2 cellular contexts compared by ENCODE assay signal in the genomic region with DNA sequence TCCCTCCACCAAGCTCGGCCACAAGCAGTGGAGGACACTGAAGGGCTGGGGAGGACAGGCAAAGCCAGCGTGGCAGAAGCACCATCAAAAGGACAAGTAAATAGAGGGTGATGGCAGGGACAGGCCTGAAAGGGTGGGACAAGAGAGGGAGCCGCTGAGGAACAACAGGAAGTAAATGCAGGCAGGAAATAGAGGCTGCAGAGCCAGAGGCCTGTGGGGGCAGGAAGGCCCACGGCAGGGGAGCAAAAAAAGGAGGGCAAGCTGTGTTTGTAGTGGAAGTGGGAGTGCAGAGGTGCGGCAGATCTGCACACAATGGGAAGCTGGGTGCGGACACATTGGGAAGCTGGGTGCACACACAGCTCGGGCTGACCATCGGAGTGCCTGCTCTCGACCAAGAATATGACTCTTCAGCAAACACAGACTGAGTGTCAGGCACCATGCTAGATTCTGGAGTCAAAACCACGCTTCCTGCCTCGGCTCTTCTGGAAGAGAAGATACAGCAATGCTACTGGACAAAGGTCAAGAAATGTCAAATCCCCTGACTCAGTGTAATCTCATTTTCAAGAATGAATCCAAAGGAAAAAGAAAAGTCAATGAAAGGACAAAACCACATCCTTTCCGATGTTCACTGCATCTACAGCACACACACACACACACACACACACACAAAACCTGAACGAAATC.
TF ChIP-seq lines count a peak whose summit lies in the region.

No MANE protein-coding gene starts in this region.

TF ChIP-seq in IMR-90, 13 proteins besides CTCF, POLR2A, EP300 and RAD21:
- no peak for TF ChIP-seq FOS (IDR thresholded peaks at IDR 0.05; ENCODE audit: low read depth, low read length)
- TF ChIP-seq RCOR1 (IDR thresholded peaks at IDR 0.05; ENCODE audit: insufficient replicate concordance, low read length): no peak
- TF ChIP-seq, protein P1, sequence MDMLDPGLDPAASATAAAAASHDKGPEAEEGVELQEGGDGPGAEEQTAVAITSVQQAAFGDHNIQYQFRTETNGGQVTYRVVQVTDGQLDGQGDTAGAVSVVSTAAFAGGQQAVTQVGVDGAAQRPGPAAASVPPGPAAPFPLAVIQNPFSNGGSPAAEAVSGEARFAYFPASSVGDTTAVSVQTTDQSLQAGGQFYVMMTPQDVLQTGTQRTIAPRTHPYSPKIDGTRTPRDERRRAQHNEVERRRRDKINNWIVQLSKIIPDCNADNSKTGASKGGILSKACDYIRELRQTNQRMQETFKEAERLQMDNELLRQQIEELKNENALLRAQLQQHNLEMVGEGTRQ (IDR thresholded peaks at IDR 0.05; ENCODE audit: low read depth, low read length): no peak
- no peak for TF ChIP-seq MXI1 (IDR thresholded peaks at IDR 0.05; ENCODE audit: borderline replicate concordance, low read depth, low read length)
- TF ChIP-seq BHLHE40 (IDR thresholded peaks at IDR 0.05; ENCODE audit: low read depth, low read length): no peak
- no peak for TF ChIP-seq MAFK (IDR thresholded peaks at IDR 0.05; ENCODE audit: low read depth, low read length)
- no peak for TF ChIP-seq RFX5 (IDR thresholded peaks at IDR 0.05; ENCODE audit: low read depth, low read length)
- TF ChIP-seq CEBPB (IDR thresholded peaks at IDR 0.05; ENCODE audit: low read depth, low read length): no peak
- TF ChIP-seq CHD1 (IDR thresholded peaks at IDR 0.05; ENCODE audit: low read depth, low read length): no peak
- TF ChIP-seq NFE2L2 (IDR thresholded peaks at IDR 0.05; ENCODE audit: low read depth, low read length): no peak
- no peak for TF ChIP-seq SMC3 (IDR thresholded peaks at IDR 0.05; ENCODE audit: low read depth, low read length)
- TF ChIP-seq MAZ (IDR thresholded peaks at IDR 0.05; ENCODE audit: borderline replicate concordance, low read depth, low read length): no peak
- TF ChIP-seq, protein P2, sequence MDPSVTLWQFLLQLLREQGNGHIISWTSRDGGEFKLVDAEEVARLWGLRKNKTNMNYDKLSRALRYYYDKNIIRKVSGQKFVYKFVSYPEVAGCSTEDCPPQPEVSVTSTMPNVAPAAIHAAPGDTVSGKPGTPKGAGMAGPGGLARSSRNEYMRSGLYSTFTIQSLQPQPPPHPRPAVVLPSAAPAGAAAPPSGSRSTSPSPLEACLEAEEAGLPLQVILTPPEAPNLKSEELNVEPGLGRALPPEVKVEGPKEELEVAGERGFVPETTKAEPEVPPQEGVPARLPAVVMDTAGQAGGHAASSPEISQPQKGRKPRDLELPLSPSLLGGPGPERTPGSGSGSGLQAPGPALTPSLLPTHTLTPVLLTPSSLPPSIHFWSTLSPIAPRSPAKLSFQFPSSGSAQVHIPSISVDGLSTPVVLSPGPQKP (IDR thresholded peaks at IDR 0.05; ENCODE audit: borderline replicate concordance, low read depth, low read length): no peak
TF ChIP-seq in IMR-90: peak in this region for 0.

TF ChIP-seq in GM12891, 5 proteins besides CTCF, POLR2A, EP300 and RAD21:
- TF ChIP-seq POU2F2 (IDR thresholded peaks at IDR 0.05; ENCODE audit: low read depth, low read length) (no peak), POLR2AphosphoS5 (IDR thresholded peaks at IDR 0.05; ENCODE audit: low read depth, low read length) (no peak), PAX5 (IDR thresholded peaks at IDR 0.05; ENCODE audit: insufficient read depth, low read length, severe bottlenecking) (no peak), SPI1 (IDR thresholded peaks at IDR 0.05; ENCODE audit: low read depth, low read length) (no peak), TAF1 (IDR thresholded peaks at IDR 0.05; ENCODE audit: low read depth, low read length) (no peak)
